In genomic region chrX:129785160-129785947, GRCh38 we compare ENCODE assay signal across 14 cellular contexts. TPM values are rescaled to one million over a fixed set of nuclear protein-coding genes. Genes with fewer than 3 reads are reported as not detected.
DNase-seq lines count a peak whose midpoint lies in the region; ATAC-seq and TF ChIP-seq lines count a peak whose summit lies in the region.
"Had no signal": no experiment of that assay in that cellular context is flagged by ENCODE, and none has a peak within 500 bp of the region (broad histone marks: within the 10 kb centered on the region; RNA-seq: fewer than 3 reads in every experiment).

No MANE protein-coding gene starts in this region.

- H3K4me3 Mint-ChIP-seq in activated CD4-positive, alpha-beta T cell treated with anti-CD3 and anti-CD28 coated beads, Interleukin-2, amount 10 ng/mL, durations not matched to agents 7 days and 5 days = peak overlapping the region; percentile 69
- H3K4me3 Mint-ChIP-seq in IgD-negative memory B cell = peak overlapping the region; percentile 54 to 93 (median 82)
- H3K4me3 Mint-ChIP-seq in Calu3 (ENCODE audit: low read depth, unreplicated experiment) = no peak overlapping the region
- H3K4me3 Mint-ChIP-seq: type B pancreatic cell had no signal

- H3K4me3 ChIP-seq in upper lobe of right lung = no peak overlapping the region

- CTCF ChIA-PET in activated CD4-positive, alpha-beta T cell treated with anti-CD3 and anti-CD28 coated beads, Interleukin-2, amount 10 ng/mL, durations not matched to agents 7 days and 5 days (lab: Charles Lee) = interaction anchor here (0.8 to 1.2 kb wide), 2 partner anchors 14 to 49 kb away, joined by 3 to 6 read pairs; no protein-coding TSS in a partner anchor
- CTCF ChIA-PET in Calu3 (lab: Charles Lee) = no interaction called here

- intact Hi-C loops in posterior vena cava (cut with DNase I) = no loop called here
- intact Hi-C loops in Calu3 (cut with micrococcal nuclease; ENCODE audit: unreplicated experiment) = no loop called here
- intact Hi-C loops in upper lobe of right lung (cut with DNase I) = no loop called here

- no TSS peak for BruUV-seq in Calu3 (replicated peaks; lab: Mats Ljungman, UMichigan)

- H3K36me3 ChIP-seq in upper lobe of right lung = no peaks in the 10 kb centered on the region

- no peak for DNase-seq in activated CD4-positive, alpha-beta T cell treated with anti-CD3 and anti-CD28 coated beads, Interleukin-2, amount 10 ng/mL, durations not matched to agents 7 days and 5 days
- no peak for DNase-seq in activated CD4-positive, alpha-beta T cell treated with anti-CD3 and anti-CD28 coated beads for 1 hour
- DNase-seq in activated naive CD4-positive, alpha-beta T cell treated with anti-CD3 and anti-CD28 coated beads, Interleukin-2, amount 50 U/mL, for 72 hours (ENCODE audit: low spot score in 2 of 2) = no peak
- DNase-seq in posterior vena cava (ENCODE audit: low spot score) (peak; percentile 46), Calu3 (no peak), upper lobe of right lung (no peak), HK-2 (ENCODE audit: unreplicated experiment) (no peak)
- DNase-seq: HCEC 1CT, NCI-H1092 treated with DMSO at 0.1 percent for 48 hours, NCI-H2227 treated with DMSO at 0.1 percent for 48 hours, small intestine had no signal

- POLR2A ChIA-PET in activated CD4-positive, alpha-beta T cell treated with anti-CD3 and anti-CD28 coated beads, Interleukin-2, amount 10 ng/mL, durations not matched to agents 7 days and 5 days (lab: Charles Lee) = no interaction called here

- H3K27me3 Mint-ChIP-seq in activated CD4-positive, alpha-beta T cell treated with anti-CD3 and anti-CD28 coated beads, Interleukin-2, amount 10 ng/mL, durations not matched to agents 7 days and 5 days = no peaks in the 10 kb centered on the region
- H3K27me3 Mint-ChIP-seq in IgD-negative memory B cell = peaks cover 2% of the 10 kb centered on the region
- peaks cover 16% of the 10 kb centered on the region for H3K27me3 Mint-ChIP-seq in Calu3 (ENCODE audit: unreplicated experiment)
- H3K27me3 Mint-ChIP-seq: type B pancreatic cell had no signal

- no peaks in the 10 kb centered on the region for H3K9me3 Mint-ChIP-seq in activated CD4-positive, alpha-beta T cell treated with anti-CD3 and anti-CD28 coated beads, Interleukin-2, amount 10 ng/mL, durations not matched to agents 7 days and 5 days
- H3K9me3 Mint-ChIP-seq in IgD-negative memory B cell (no peaks in the 10 kb centered on the region), Calu3 (ENCODE audit: low read depth, unreplicated experiment) (no peaks in the 10 kb centered on the region)
- H3K9me3 Mint-ChIP-seq in activated naive CD4-positive, alpha-beta T cell treated with anti-CD3 and anti-CD28 coated beads, Interleukin-2, amount 50 U/mL, for 72 hours = no peaks in the 10 kb centered on the region

- H3K27me3 ChIP-seq in upper lobe of right lung = no peaks in the 10 kb centered on the region

- peaks cover 53% of the 10 kb centered on the region for H3K4me1 Mint-ChIP-seq in activated CD4-positive, alpha-beta T cell treated with anti-CD3 and anti-CD28 coated beads, Interleukin-2, amount 10 ng/mL, durations not matched to agents 7 days and 5 days
- H3K4me1 Mint-ChIP-seq in IgD-negative memory B cell (peaks cover 26 to 64% (median 51%) of the 10 kb centered on the region in 3 donors), Calu3 (ENCODE audit: low read depth, unreplicated experiment) (no peaks in the 10 kb centered on the region)

- no peak overlapping the region for H3K27ac ChIP-seq in upper lobe of right lung

- H3K4me1 ChIP-seq in upper lobe of right lung = no peaks in the 10 kb centered on the region

- TF ChIP-seq CTCF in Calu3 (IDR thresholded peaks at IDR 0.05; ENCODE audit: unreplicated experiment) (no peak), upper lobe of right lung (IDR thresholded peaks at IDR 0.05) (no peak)

- H3K9me3 ChIP-seq in upper lobe of right lung = no peaks in the 10 kb centered on the region

- no peak for ATAC-seq in activated naive CD4-positive, alpha-beta T cell treated with anti-CD3 and anti-CD28 coated beads, Interleukin-2, amount 50 U/mL, for 72 hours
- ATAC-seq in upper lobe of right lung = no peak
- ATAC-seq: left colon had no signal

- H3K27ac Mint-ChIP-seq in activated CD4-positive, alpha-beta T cell treated with anti-CD3 and anti-CD28 coated beads, Interleukin-2, amount 10 ng/mL, durations not matched to agents 7 days and 5 days = peak overlapping the region; percentile 83
- peak overlapping the region; percentile 80 to 87 (median 87) for H3K27ac Mint-ChIP-seq in IgD-negative memory B cell
- H3K27ac Mint-ChIP-seq in activated naive CD4-positive, alpha-beta T cell treated with anti-CD3 and anti-CD28 coated beads, Interleukin-2, amount 50 U/mL, for 72 hours = peak overlapping the region; percentile 76 to 95
- no peak overlapping the region for H3K27ac Mint-ChIP-seq in Calu3 (ENCODE audit: unreplicated experiment)
- H3K27ac Mint-ChIP-seq: type B pancreatic cell had no signal

- peaks cover 78% of the 10 kb centered on the region for H3K36me3 Mint-ChIP-seq in activated CD4-positive, alpha-beta T cell treated with anti-CD3 and anti-CD28 coated beads, Interleukin-2, amount 10 ng/mL, durations not matched to agents 7 days and 5 days (ENCODE audit: low read depth)
- peaks cover 6% of the 10 kb centered on the region for H3K36me3 Mint-ChIP-seq in IgD-negative memory B cell
- peaks cover 19 to 35% of the 10 kb centered on the region in 2 donors for H3K36me3 Mint-ChIP-seq in activated naive CD4-positive, alpha-beta T cell treated with anti-CD3 and anti-CD28 coated beads, Interleukin-2, amount 50 U/mL, for 72 hours
- H3K36me3 Mint-ChIP-seq in Calu3 (ENCODE audit: insufficient read depth, unreplicated experiment) = no peaks in the 10 kb centered on the region
- H3K36me3 Mint-ChIP-seq: type B pancreatic cell had no signal

RNA-seq across cellular contexts. Expression of gene SASH3, which starts 5.6 kb away (rescaled TPM):
- total RNA-seq in activated CD4-positive, alpha-beta T cell treated with anti-CD3 and anti-CD28 coated beads, Interleukin-2, amount 10 ng/mL, durations not matched to agents 7 days and 5 days = 100 to 1,000 TPM; 254 to 264 TPM
- 203 TPM for polyA plus RNA-seq in IgD-negative memory B cell
- total RNA-seq in activated naive CD4-positive, alpha-beta T cell treated with anti-CD3 and anti-CD28 coated beads, Interleukin-2, amount 50 U/mL, for 72 hours = 100 to 1,000 TPM in 1 of 2 donors, 10 to 100 TPM in 1; 82.7 to 114 TPM
- total RNA-seq in posterior vena cava (10 to 100 TPM; 11.6 to 18.5 TPM), Calu3 (2022) (not detected in 2 replicates), upper lobe of right lung (41.2 TPM)

RNA-seq across cellular contexts. Expression of gene XPNPEP2, which starts 46.6 kb away (rescaled TPM):
- 1 to 10 TPM; 1.1 to 1.3 TPM for total RNA-seq in activated CD4-positive, alpha-beta T cell treated with anti-CD3 and anti-CD28 coated beads, Interleukin-2, amount 10 ng/mL, durations not matched to agents 7 days and 5 days
- polyA plus RNA-seq in IgD-negative memory B cell = 0.26 TPM
- under 1 TPM in 1 of 2 donors, not detected in 1; 0.21 TPM for total RNA-seq in activated naive CD4-positive, alpha-beta T cell treated with anti-CD3 and anti-CD28 coated beads, Interleukin-2, amount 50 U/mL, for 72 hours
- total RNA-seq in posterior vena cava (10 to 100 TPM; 11.3 to 29.3 TPM), Calu3 (2022) (not detected in 2 replicates), upper lobe of right lung (0.93 TPM)

RNA-seq across cellular contexts. Expression of gene ZDHHC9, which starts 58.3 kb away (rescaled TPM):
- 1 to 10 TPM; 4.1 to 4.2 TPM for total RNA-seq in activated CD4-positive, alpha-beta T cell treated with anti-CD3 and anti-CD28 coated beads, Interleukin-2, amount 10 ng/mL, durations not matched to agents 7 days and 5 days
- 4.8 TPM for polyA plus RNA-seq in IgD-negative memory B cell
- total RNA-seq in activated naive CD4-positive, alpha-beta T cell treated with anti-CD3 and anti-CD28 coated beads, Interleukin-2, amount 50 U/mL, for 72 hours = 10 to 100 TPM in 1 of 2 donors, 1 to 10 TPM in 1; 5.8 to 18.5 TPM
- 10 to 100 TPM; 23.0 to 23.7 TPM for total RNA-seq in posterior vena cava
- 60.8 and 66.6 TPM in 2 replicates for total RNA-seq in Calu3 (2022)
- 48.4 TPM for total RNA-seq in upper lobe of right lung

Comparison
In these comparisons a context has a peak if more than half of its experiments do, and no peak if none do; other contexts are left out.
1. RNA of gene SASH3, which starts 5.6 kb away (total RNA-seq): 254 to 264 TPM in activated CD4-positive, alpha-beta T cell treated with anti-CD3 and anti-CD28 coated beads, Interleukin-2, amount 10 ng/mL, durations not matched to agents 7 days and 5 days, 82.7 to 114 TPM in activated naive CD4-positive, alpha-beta T cell treated with anti-CD3 and anti-CD28 coated beads, Interleukin-2, amount 50 U/mL, for 72 hours, 41.2 TPM in upper lobe of right lung (single experiment) and 11.6 to 18.5 TPM in posterior vena cava; not detected in Calu3; every median in the first group is over 10 times any median in the second.